Comparison of ENCODE assay signal across 14 cellular contexts in the genomic region with DNA sequence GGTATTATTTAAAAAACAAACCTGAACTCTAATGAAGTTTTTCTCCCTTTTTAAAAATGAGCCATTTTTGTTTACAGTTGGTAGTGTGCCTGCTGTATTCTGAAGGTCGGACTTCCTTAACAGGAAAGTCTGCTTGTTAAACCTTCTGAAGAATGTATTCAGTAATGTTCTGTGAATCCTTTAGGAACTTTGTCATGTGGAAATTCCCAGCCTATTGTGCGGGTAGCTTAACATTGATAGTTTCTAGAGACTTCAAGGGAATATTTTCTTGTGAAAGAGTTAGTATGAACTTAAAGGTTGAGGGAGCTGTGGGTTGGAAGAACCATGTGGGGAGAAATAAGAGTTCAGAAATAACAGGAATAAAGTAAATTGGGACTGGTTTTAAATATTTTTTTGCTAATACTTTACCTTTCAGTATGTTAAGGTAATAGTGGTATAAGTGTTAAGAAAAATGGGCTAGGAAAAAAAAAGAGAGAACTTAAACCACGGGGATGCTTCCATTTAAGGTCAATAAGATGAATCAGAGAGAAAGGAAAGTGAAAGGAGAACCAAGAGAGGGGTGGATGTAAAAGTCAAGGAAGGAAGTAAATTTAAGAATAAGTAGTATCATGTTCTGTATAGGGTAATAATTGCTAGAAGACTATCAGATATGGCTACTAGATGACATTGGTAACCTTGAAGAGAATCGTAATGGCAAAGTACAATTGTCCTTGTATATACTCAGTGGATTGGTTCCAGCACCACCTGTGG.
A peak's percentile ranks its signal among the peaks of the same experiment; 100 is the strongest.
DNase-seq lines count a peak whose midpoint lies in the region; ATAC-seq, FAIRE-seq and TF ChIP-seq lines count a peak whose summit lies in the region.
"Had no signal": no experiment of that assay in that cellular context is flagged by ENCODE, and none has a peak within 500 bp of the region (broad histone marks: within the 10 kb centered on the region; RNA-seq: fewer than 3 reads in every experiment).

No MANE protein-coding gene starts in this region.

- DNase-seq in activated naive CD4-positive, alpha-beta T cell treated with anti-CD3 and anti-CD28 coated beads for 36 hours: no peak
- no peak for DNase-seq in activated naive CD4-positive, alpha-beta T cell treated with Interleukin-2 at 50 U/mL for 16 hours
- no peak for DNase-seq in HTR-8/SVneo (ENCODE audit: insufficient read length, low spot score)
- DNase-seq in amniotic epithelial cell (ENCODE audit: low read depth): peak; percentile 17
- DNase-seq in stimulated activated naive CD8-positive, alpha-beta T cell treated with anti-CD3 and anti-CD28 coated beads, Interleukin-15, amount 100 ng/mL, for 72 hours: no peak
- no peak for DNase-seq in urothelium cell line (ENCODE audit: low spot score)
- no peak for DNase-seq in GF-D8 (lab: John Stamatoyannopoulos, UW)
- DNase-seq in endodermal cell: no peak
- DNase-seq: hypothalamus, NCI-H1092 treated with DMSO at 0.1 percent for 48 hours, NCI-H524 treated with DMSO at 0.1 percent for 48 hours, testis had no signal

- ATAC-seq in stimulated activated naive CD8-positive, alpha-beta T cell treated with anti-CD3 and anti-CD28 coated beads, Interleukin-15, amount 100 ng/mL, for 72 hours: peak; percentile 60

- intact Hi-C loops in activated naive CD4-positive, alpha-beta T cell treated with anti-CD3 and anti-CD28 coated beads for 36 hours (cut with micrococcal nuclease): no loop called here

- CTCF ChIA-PET in activated naive CD4-positive, alpha-beta T cell treated with anti-CD3 and anti-CD28 coated beads for 36 hours (lab: Charles Lee): no interaction called here

- peaks cover 41% of the 10 kb centered on the region for H3K36me3 Mint-ChIP-seq in activated naive CD4-positive, alpha-beta T cell treated with anti-CD3 and anti-CD28 coated beads for 36 hours (ENCODE audit: low read depth)
- H3K36me3 Mint-ChIP-seq in endodermal cell (ENCODE audit: low read depth): peaks cover 58% of the 10 kb centered on the region

- no peak overlapping the region for H3K4me3 Mint-ChIP-seq in activated naive CD4-positive, alpha-beta T cell treated with anti-CD3 and anti-CD28 coated beads for 36 hours
- peak overlapping the region; percentile 3 to 29 for H3K4me3 Mint-ChIP-seq in stimulated activated naive CD8-positive, alpha-beta T cell treated with anti-CD3 and anti-CD28 coated beads, Interleukin-15, amount 100 ng/mL, for 72 hours
- no peak overlapping the region for H3K4me3 Mint-ChIP-seq in endodermal cell

- H3K4me3 ChIP-seq in endodermal cell (ENCODE audit: low read length): no peak overlapping the region
- H3K4me3 ChIP-seq: prostate gland, SK-N-MC, testis had no signal

- peaks cover 61% of the 10 kb centered on the region for H3K36me3 ChIP-seq in endodermal cell (ENCODE audit: control insufficient read depth, insufficient read depth, low read length)
- H3K36me3 ChIP-seq: prostate gland had no signal

- TF ChIP-seq CTCF in endodermal cell (conservative IDR thresholded peaks at IDR 0.05): no peak

- 91 to 95% methylated on average over 4 of the region's 4 CpGs for WGBS in endodermal cell (ENCODE audit: insufficient coverage in 1 of 2, insufficient read length in 1 of 2), 2 experiments

- H3K4me1 ChIP-seq in endodermal cell (ENCODE audit: control insufficient read depth, insufficient read depth, low read length): peaks cover 6% of the 10 kb centered on the region
- H3K4me1 ChIP-seq: prostate gland, testis had no signal

- peaks cover 13% of the 10 kb centered on the region for H3K4me1 Mint-ChIP-seq in activated naive CD4-positive, alpha-beta T cell treated with anti-CD3 and anti-CD28 coated beads for 36 hours (ENCODE audit: low read depth)
- peaks cover 16% of the 10 kb centered on the region for H3K4me1 Mint-ChIP-seq in stimulated activated naive CD8-positive, alpha-beta T cell treated with anti-CD3 and anti-CD28 coated beads, Interleukin-15, amount 100 ng/mL, for 72 hours
- no peaks in the 10 kb centered on the region for H3K4me1 Mint-ChIP-seq in endodermal cell

- no peak overlapping the region for H3K27ac ChIP-seq in endodermal cell (ENCODE audit: low read depth, low read length)
- H3K27ac ChIP-seq: prostate gland, SK-N-MC, testis had no signal

- peak overlapping the region; percentile 24 for H3K27ac Mint-ChIP-seq in activated naive CD4-positive, alpha-beta T cell treated with anti-CD3 and anti-CD28 coated beads for 36 hours
- peak overlapping the region; percentile 55 to 86 for H3K27ac Mint-ChIP-seq in stimulated activated naive CD8-positive, alpha-beta T cell treated with anti-CD3 and anti-CD28 coated beads, Interleukin-15, amount 100 ng/mL, for 72 hours
- no peak overlapping the region for H3K27ac Mint-ChIP-seq in endodermal cell

- H3K9me3 Mint-ChIP-seq in activated naive CD4-positive, alpha-beta T cell treated with anti-CD3 and anti-CD28 coated beads for 36 hours: no peaks in the 10 kb centered on the region
- peaks cover 7 to 15% of the 10 kb centered on the region in 2 donors for H3K9me3 Mint-ChIP-seq in stimulated activated naive CD8-positive, alpha-beta T cell treated with anti-CD3 and anti-CD28 coated beads, Interleukin-15, amount 100 ng/mL, for 72 hours
- H3K9me3 Mint-ChIP-seq in endodermal cell: no peaks in the 10 kb centered on the region

- no peaks in the 10 kb centered on the region for H3K9me3 ChIP-seq in endodermal cell (ENCODE audit: control insufficient read depth, low read length)
- H3K9me3 ChIP-seq: prostate gland, testis had no signal

- H3K27me3 Mint-ChIP-seq in activated naive CD4-positive, alpha-beta T cell treated with anti-CD3 and anti-CD28 coated beads for 36 hours (ENCODE audit: low read depth): no peaks in the 10 kb centered on the region
- no peaks in the 10 kb centered on the region for H3K27me3 Mint-ChIP-seq in stimulated activated naive CD8-positive, alpha-beta T cell treated with anti-CD3 and anti-CD28 coated beads, Interleukin-15, amount 100 ng/mL, for 72 hours
- no peaks in the 10 kb centered on the region for H3K27me3 Mint-ChIP-seq in endodermal cell (ENCODE audit: insufficient read depth)

- H3K27me3 ChIP-seq in endodermal cell (ENCODE audit: control insufficient read depth, insufficient read depth, low read length, poor library complexity, severe bottlenecking): no peaks in the 10 kb centered on the region
- H3K27me3 ChIP-seq: testis had no signal

- FAIRE-seq in HTR-8/SVneo (lab: Jason Lieb, UNC): peak; percentile 4
- FAIRE-seq in urothelium cell line (lab: Jason Lieb, UNC): no peak

- no peak overlapping the region for H3K9ac ChIP-seq in endodermal cell (ENCODE audit: extremely low read depth, low read length, poor library complexity, severe bottlenecking)

Comparison
In these comparisons a context has a peak if more than half of its experiments do, and no peak if none do; other contexts are left out.
1. H3K4me3 Mint-ChIP-seq: peak in stimulated activated naive CD8-positive, alpha-beta T cell treated with anti-CD3 and anti-CD28 coated beads, Interleukin-15, amount 100 ng/mL, for 72 hours (2 of 2); none in activated naive CD4-positive, alpha-beta T cell treated with anti-CD3 and anti-CD28 coated beads for 36 hours (single experiment) and endodermal cell (single experiment).